ENCODE assay signal across 8 cellular contexts in the genomic region with DNA sequence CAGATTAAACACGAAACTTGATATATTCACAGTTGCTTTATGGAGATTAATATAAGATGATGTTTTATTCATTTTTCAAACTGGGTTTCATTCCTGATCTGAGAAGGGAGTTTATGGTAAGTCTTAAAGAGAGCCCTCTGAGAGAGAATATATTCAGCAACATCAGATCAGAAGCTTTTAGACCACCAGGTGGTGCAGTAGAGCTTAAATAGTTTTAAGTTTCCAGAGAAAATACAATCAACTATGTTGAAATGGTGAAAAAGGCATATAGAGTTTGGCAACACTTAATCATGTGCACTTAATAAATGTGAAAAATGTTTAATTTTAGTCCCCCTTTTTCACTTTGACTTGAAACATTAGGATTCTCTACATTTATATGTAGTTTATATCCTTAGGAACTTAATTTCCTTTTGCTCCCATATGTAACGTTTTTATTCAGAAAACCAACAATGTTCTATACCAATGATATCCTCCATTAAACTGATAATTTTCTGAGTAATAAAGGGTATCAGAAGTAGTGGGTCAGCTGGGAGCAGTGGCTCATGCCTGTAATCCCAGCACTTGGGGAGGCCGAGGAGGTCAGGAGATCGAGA.
DNase-seq lines count a peak whose midpoint lies in the region; ATAC-seq, FAIRE-seq and TF ChIP-seq lines count a peak whose summit lies in the region.

No MANE protein-coding gene starts in this region.

- H2AFZ ChIP-seq in OCI-LY3 (ENCODE audit: low read depth, low read length), result no peak overlapping the region
- H2AFZ ChIP-seq in GM12878 (ENCODE audit: control insufficient read depth, low read depth, low read length), result no peak overlapping the region

- H3K27me3 ChIP-seq in OCI-LY3 (ENCODE audit: low read depth, low read length) (no peaks in the 10 kb centered on the region), GM12878 (replicated peaks in 1 of 2; ENCODE audit: control insufficient read depth in 2 of 2, insufficient read depth in 2 of 2, low read length in 1 of 2) (no peaks in the 10 kb centered on the region), thoracic aorta (replicated peaks; ENCODE audit: insufficient read depth) (no peaks in the 10 kb centered on the region)

- CTCF ChIA-PET in GM12878 (lab: Yijun Ruan, JAX), result interaction anchor here (0.8 to 5.4 kb wide), 38 partner anchors 9 to 502 kb away, joined by 3 to 228 read pairs (median 5); no protein-coding TSS in a partner anchor

- H3K9me3 Mint-ChIP-seq in activated naive CD8-positive, alpha-beta T cell treated with anti-CD3 and anti-CD28 coated beads for 36 hours, result no peaks in the 10 kb centered on the region

- TF ChIP-seq POLR2A in GM12878 (IDR thresholded peaks at IDR 0.05; ENCODE audit: low read depth, low read length), result no peak

- peak overlapping the region; percentile 78 for H3K4me2 ChIP-seq in OCI-LY3 (ENCODE audit: low read length)
- 0 out of 2 replicates have a peak overlapping the region, but pooled peaks have one; percentile 12 for H3K4me2 ChIP-seq in GM12878 (ENCODE audit: control insufficient read depth, insufficient read depth)

- TF ChIP-seq EP300 in Ishikawa (IDR thresholded peaks at IDR 0.05; ENCODE audit: borderline replicate concordance), result no peak
- TF ChIP-seq EP300 in GM12878 (IDR thresholded peaks at IDR 0.05; ENCODE audit: borderline replicate concordance in 1 of 2, control insufficient read depth in 1 of 2, low read depth in 2 of 2, low read length in 2 of 2), result no peak

- RAD21 ChIA-PET in GM12878 (lab: Charles Lee; ENCODE audit: unreplicated experiment), result interaction anchor here (0.7 to 4.0 kb wide), 23 partner anchors 9 to 567 kb away, joined by 3 to 178 read pairs (median 4); a partner anchor contains a TSS

- BruUV-seq in GM12878 (replicated peaks; lab: Mats Ljungman, UMichigan), result no TSS peak

- H4K20me1 ChIP-seq in OCI-LY3 (ENCODE audit: insufficient read depth, low read length) (no peaks in the 10 kb centered on the region), GM12878 (ENCODE audit: control insufficient read depth, insufficient read depth) (no peaks in the 10 kb centered on the region)

- no peaks in the 10 kb centered on the region for H3K9me3 ChIP-seq in OCI-LY3 (ENCODE audit: insufficient read depth, low read length)
- H3K9me3 ChIP-seq in GM12878 (replicated peaks; ENCODE audit: control insufficient read depth, insufficient read depth, low read length), result no peaks in the 10 kb centered on the region
- H3K9me3 ChIP-seq in thoracic aorta, result no peaks in the 10 kb centered on the region

- FAIRE-seq in GM12878 (lab: Jason Lieb, UNC), result peak; percentile 75

- SMC1A ChIA-PET in GM12878 (lab: Charles Lee; ENCODE audit: uncharacterized antibody, unreplicated experiment), result interaction anchor here (0.6 to 5.7 kb wide), 30 partner anchors 9 to 624 kb away, joined by 3 to 224 read pairs (median 5); a partner anchor contains a TSS

- no peaks in the 10 kb centered on the region for H3K27me3 Mint-ChIP-seq in activated naive CD8-positive, alpha-beta T cell treated with anti-CD3 and anti-CD28 coated beads for 36 hours

- intact Hi-C loops in GM12878 (cut with micrococcal nuclease; ENCODE audit: unreplicated experiment), result loop anchor here (1.0 to 10.0 kb wide), 5 partner anchors 71 to 573 kb away; a partner anchor contains a TSS

- no peaks in the 10 kb centered on the region for H3K36me3 ChIP-seq in OCI-LY3 (replicated peaks; ENCODE audit: low read depth, low read length)
- H3K36me3 ChIP-seq in GM12878 (ENCODE audit: control insufficient read depth in 2 of 2, insufficient read depth in 2 of 2, low read length in 1 of 2), result no peaks in the 10 kb centered on the region
- no peaks in the 10 kb centered on the region for H3K36me3 ChIP-seq in thoracic aorta

- no peaks in the 10 kb centered on the region for H3K36me3 Mint-ChIP-seq in activated naive CD8-positive, alpha-beta T cell treated with anti-CD3 and anti-CD28 coated beads for 36 hours

- ATAC-seq in GM12878 (peak; percentile 60), thoracic aorta (ENCODE audit: insufficient number of reproducible peaks, low FRiP score, low read depth) (no peak)

- H3K27ac ChIP-seq in OCI-LY3 (ENCODE audit: low read length), result no peak overlapping the region
- H3K27ac ChIP-seq in GM12878 (ENCODE audit: control insufficient read depth, insufficient read depth), result no peak overlapping the region
- H3K27ac ChIP-seq in thoracic aorta, result no peak overlapping the region

- 18% methylated on average over 4 of the region's 4 CpGs for WGBS in GM12878 (ENCODE audit: insufficient coverage, insufficient replicate concordance, low lambda C conversion rate, missing lambda C conversion rate)

- H3K4me3 Mint-ChIP-seq in activated naive CD8-positive, alpha-beta T cell treated with anti-CD3 and anti-CD28 coated beads for 36 hours, result no peak overlapping the region

- H3K4me1 Mint-ChIP-seq in activated naive CD8-positive, alpha-beta T cell treated with anti-CD3 and anti-CD28 coated beads for 36 hours, result peaks cover 12% of the 10 kb centered on the region

- POLR2A ChIA-PET in GM12878 (lab: Charles Lee), result interaction anchor here (0.6 to 1.7 kb wide), 8 partner anchors 71 to 1681 kb away, joined by 3 to 8 read pairs (median 4); no protein-coding TSS in a partner anchor

- no peaks in the 10 kb centered on the region for H3K79me2 ChIP-seq in OCI-LY3 (ENCODE audit: low read length)
- no peaks in the 10 kb centered on the region for H3K79me2 ChIP-seq in GM12878 (ENCODE audit: control insufficient read depth, insufficient read depth, low read length)

- H3K4me1 ChIP-seq in OCI-LY3 (ENCODE audit: low read length), result peaks cover 53% of the 10 kb centered on the region
- H3K4me1 ChIP-seq in GM12878 (ENCODE audit: control insufficient read depth, insufficient read depth, low read length), result peaks cover 26% of the 10 kb centered on the region
- peaks cover 0 to 5% of the 10 kb centered on the region in 2 donors for H3K4me1 ChIP-seq in thoracic aorta (ENCODE audit: control insufficient read depth in 1 of 2, low read depth in 2 of 2)

- in situ Hi-C loops in GM12878 (cut with MboI), result loop anchor here (5.0 kb wide), 1 partner anchor 75 kb away; no protein-coding TSS in a partner anchor

- H3K27ac Mint-ChIP-seq in activated naive CD8-positive, alpha-beta T cell treated with anti-CD3 and anti-CD28 coated beads for 36 hours, result no peak overlapping the region

- H3K4me3 ChIP-seq in OCI-LY3 (ENCODE audit: low read length), result 0 out of 2 replicates have a peak overlapping the region, but pooled peaks have one; percentile 34
- no peak overlapping the region; the same call in 1 of the 2 replicates for H3K4me3 ChIP-seq in GM12878
- H3K4me3 ChIP-seq in thoracic aorta, result no peak overlapping the region

- peak; percentile 74 for TF ChIP-seq CTCF in OCI-LY3 (IDR thresholded peaks at IDR 0.05; ENCODE audit: low read depth, low read length)
- TF ChIP-seq CTCF in GM12878 (IDR thresholded peaks at IDR 0.05 in 2 of 3, conservative IDR thresholded peaks at IDR 0.05 in 1 of 3; ENCODE audit: control insufficient read depth in 2 of 3, extremely low read depth in 1 of 3, insufficient read depth in 1 of 3, low read depth in 3 of 3, low read length in 3 of 3), result peak; percentile 47 to 70 (median 57); a peak in 5 of 6 replicates
- TF ChIP-seq CTCF in thoracic aorta (IDR thresholded peaks at IDR 0.05), result peak; percentile 70

- peak; percentile 10 for DNase-seq in activated naive CD8-positive, alpha-beta T cell treated with anti-CD3 and anti-CD28 coated beads, Interleukin-2, amount 50 U/mL, for 16 hours (ENCODE audit: low read depth, low spot score)
- no peak for DNase-seq in activated naive CD8-positive, alpha-beta T cell treated with anti-CD3 and anti-CD28 coated beads for 36 hours
- DNase-seq in GM12878 (ENCODE audit: low read depth, low spot score) (no peak), kidney glomerular epithelial cell (lab: John Stamatoyannopoulos, UW) (peak; percentile 47), thoracic aorta (ENCODE audit: low spot score) (no peak), islet precursor cell (no peak)

- H3K9ac ChIP-seq in OCI-LY3 (ENCODE audit: low read length) (no peak overlapping the region), GM12878 (ENCODE audit: control insufficient read depth, insufficient read depth, low read length) (no peak overlapping the region)

- TF ChIP-seq RAD21 in Ishikawa (IDR thresholded peaks at IDR 0.05; ENCODE audit: low read depth), result peak; percentile 76
- TF ChIP-seq RAD21 in GM12878 (IDR thresholded peaks at IDR 0.05; ENCODE audit: insufficient read depth, low read depth, low read length), result peak; percentile 87

TF ChIP-seq in Ishikawa, 13 proteins besides CTCF, POLR2A, EP300 and RAD21 (continues in another document):
- TF ChIP-seq EGR1 (IDR thresholded peaks at IDR 0.05), result no peak
- no peak for TF ChIP-seq CREB1 (IDR thresholded peaks at IDR 0.05; ENCODE audit: low read depth)
- TF ChIP-seq YY1 (IDR thresholded peaks at IDR 0.05; ENCODE audit: low read depth), result no peak
- TF ChIP-seq, protein P1, sequence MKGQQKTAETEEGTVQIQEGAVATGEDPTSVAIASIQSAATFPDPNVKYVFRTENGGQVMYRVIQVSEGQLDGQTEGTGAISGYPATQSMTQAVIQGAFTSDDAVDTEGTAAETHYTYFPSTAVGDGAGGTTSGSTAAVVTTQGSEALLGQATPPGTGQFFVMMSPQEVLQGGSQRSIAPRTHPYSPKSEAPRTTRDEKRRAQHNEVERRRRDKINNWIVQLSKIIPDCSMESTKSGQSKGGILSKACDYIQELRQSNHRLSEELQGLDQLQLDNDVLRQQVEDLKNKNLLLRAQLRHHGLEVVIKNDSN (IDR thresholded peaks at IDR 0.05), result no peak
- TF ChIP-seq, protein P2, sequence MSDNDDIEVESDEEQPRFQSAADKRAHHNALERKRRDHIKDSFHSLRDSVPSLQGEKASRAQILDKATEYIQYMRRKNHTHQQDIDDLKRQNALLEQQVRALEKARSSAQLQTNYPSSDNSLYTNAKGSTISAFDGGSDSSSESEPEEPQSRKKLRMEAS (IDR thresholded peaks at IDR 0.05), result no peak
- TF ChIP-seq NFIC (IDR thresholded peaks at IDR 0.05), result no peak
- no peak for TF ChIP-seq TAF1 (IDR thresholded peaks at IDR 0.05; ENCODE audit: low read depth)

TF ChIP-seq in GM12878, 131 proteins besides CTCF, POLR2A, EP300 and RAD21 (continues in another document):
- TF ChIP-seq SMC3 (IDR thresholded peaks at IDR 0.05; ENCODE audit: borderline replicate concordance, low read length), result peak; percentile 88

Comparison
In these comparisons a context has a peak if more than half of its experiments do, and no peak if none do; other contexts are left out.
1. DNase-seq: peak in activated naive CD8-positive, alpha-beta T cell treated with anti-CD3 and anti-CD28 coated beads, Interleukin-2, amount 50 U/mL, for 16 hours (single experiment) and kidney glomerular epithelial cell (single experiment); none in activated naive CD8-positive, alpha-beta T cell treated with anti-CD3 and anti-CD28 coated beads for 36 hours (single experiment), GM12878 (single experiment), thoracic aorta (single experiment) and islet precursor cell (single experiment).
2. Peak in every context shown above with its lines, with median percentiles within 50 percentile points of each other: CTCF ChIP-seq.